ENCODE assay signal across 29 cellular contexts in genomic region chr14:69244946-69245345, GRCh38. TPM values are rescaled to one million over a fixed set of nuclear protein-coding genes. Genes with fewer than 3 reads are reported as not detected.
"Had no signal": no experiment of that assay in that cellular context is flagged by ENCODE, and none has a peak within 500 bp of the region (broad histone marks: within the 10 kb centered on the region; RNA-seq: fewer than 3 reads in every experiment).

No MANE protein-coding gene starts in this region.

- H3K36me3 ChIP-seq: breast epithelium, SJSA1 had no signal

- H3K27me3 ChIP-seq: adrenal gland, body of pancreas, breast epithelium, Peyer's patch, SJSA1 had no signal

- FAIRE-seq: astrocyte, TTC549 had no signal

- H3K27ac ChIP-seq: adrenal gland, body of pancreas, breast epithelium, KMS-11, Peyer's patch, SJSA1 had no signal

- H3K9me3 ChIP-seq: adrenal gland, body of pancreas, breast epithelium, Peyer's patch, SJSA1, SK-N-SH had no signal

- DNase-seq: activated CD4-positive, alpha-beta memory T cell treated with anti-CD3 and anti-CD28 coated beads for 36 hours; activated CD4-positive, alpha-beta T cell treated with anti-CD3 and anti-CD28 coated beads for 4 hours; activated CD4-positive, alpha-beta T cell treated with anti-CD3 and anti-CD28 coated beads, Interleukin-2, amount 50 U/mL, for 1 hour; activated CD4-positive, CD25-positive, alpha-beta regulatory T cell treated with anti-CD3 and anti-CD28 coated beads, Interleukin-2, amount 50 U/mL, for 72 hours; activated CD8-positive, alpha-beta memory T cell treated with anti-CD3 and anti-CD28 coated beads, Interleukin-2, amount 50 U/mL, for 4 hours; activated gamma-delta T cell treated with Interleukin-2 at 50 U/mL for 16 hours; activated naive CD4-positive, alpha-beta T cell treated with anti-CD3 and anti-CD28 coated beads, Interleukin-2, amount 10 ng/mL, durations not matched to agents 7 days and 5 days; activated T-cell treated with anti-CD3 and anti-CD28 coated beads for 4 hours; activated T-cell treated with anti-CD3 and anti-CD28 coated beads, Interleukin-2, amount 50 U/mL, for 4 hours; body of pancreas; MM.1S; NCI-H1105; NCI-H1417 treated with DMSO at 0.1 percent for 48 hours; NCI-H1694; NCI-H1930; NCI-H2081 treated with DMSO at 0.1 percent for 48 hours; NCI-H345; NCI-H524 treated with DMSO at 0.1 percent for 48 hours; PC-3; Peyer's patch; RPMI8226; SHP77 treated with DMSO at 0.1 percent for 48 hours; SK-N-SH had no signal

- H3K4me3 ChIP-seq: adrenal gland, body of pancreas, breast epithelium, Peyer's patch, SJSA1 had no signal

- H3K4me1 ChIP-seq: body of pancreas, breast epithelium, SJSA1 had no signal

RNA-seq across cellular contexts. Expression of gene GALNT16, which starts 15.0 kb away (rescaled TPM):
- total RNA-seq: activated CD4-positive, alpha-beta memory T cell treated with anti-CD3 and anti-CD28 coated beads for 36 hours had no signal
